24 cellular contexts compared by ENCODE assay signal in genomic region chr1:27973771-27974452, GRCh38. TPM values are rescaled to one million over a fixed set of nuclear protein-coding genes. Genes with fewer than 3 reads are reported as not detected.
DNase-seq lines count a peak whose midpoint lies in the region; ATAC-seq and TF ChIP-seq lines count a peak whose summit lies in the region.
"Had no signal": no experiment of that assay in that cellular context is flagged by ENCODE, and none has a peak within 500 bp of the region (broad histone marks: within the 10 kb centered on the region; RNA-seq: fewer than 3 reads in every experiment).

No MANE protein-coding gene starts in this region.

- H3K9me3 Mint-ChIP-seq in MCF 10A (ENCODE audit: unreplicated experiment) = no peaks in the 10 kb centered on the region
- H3K9me3 Mint-ChIP-seq: mesothelial cell of epicardium had no signal

- H3K9me3 ChIP-seq in breast epithelium = no peaks in the 10 kb centered on the region
- H3K9me3 ChIP-seq: neutrophil, testis, uterus had no signal

- no peak for ATAC-seq in GM19455 (IDR thresholded peaks at IDR 0.05; ENCODE audit: unreplicated experiment)
- ATAC-seq in HG03196 (IDR thresholded peaks at IDR 0.05; ENCODE audit: unreplicated experiment) = no peak
- ATAC-seq: left lobe of liver had no signal

- H3K36me3 ChIP-seq in breast epithelium = no peaks in the 10 kb centered on the region
- H3K36me3 ChIP-seq: uterus had no signal

- H3K4me3 Mint-ChIP-seq in MCF 10A (ENCODE audit: unreplicated experiment) = no peak overlapping the region
- H3K4me3 Mint-ChIP-seq: mesothelial cell of epicardium had no signal

- POLR2A ChIA-PET in MCF 10A (lab: Yijun Ruan, JAX) = interaction anchor here (0.5 to 1.3 kb wide), 4 partner anchors 12 to 116 kb away, joined by 3 to 4 read pairs (median 3); no protein-coding TSS in a partner anchor

- H3K27ac ChIP-seq in breast epithelium (peak overlapping the region in 1 of 2 donors; percentile 29), VCaP (0 out of 2 replicates have a peak overlapping the region, but pooled peaks have one; percentile 8), substantia nigra (ENCODE audit: low read depth, low read length, poor library complexity, severe bottlenecking) (peak overlapping the region; percentile 72)
- H3K27ac ChIP-seq: neutrophil, testis, uterus had no signal

- DNase-seq in MCF 10A (ENCODE audit: unreplicated experiment) (no peak), breast epithelium (ENCODE audit: low spot score in 2 of 2) (no peak), medulla oblongata (ENCODE audit: extremely low spot score) (peak; percentile 64), substantia nigra (lab: John Stamatoyannopoulos, UW) (peak in 8 of 49 donors; percentile 18 to 57 (median 24)), NCI-H748 treated with DMSO at 0.1 percent for 48 hours (lab: John Stamatoyannopoulos, UW) (no peak)
- DNase-seq: activated effector memory CD4-positive, alpha-beta T cell treated with anti-CD3 and anti-CD28 coated beads, Interleukin-2, amount 50 U/mL, for 16 hours; Calu3; DND-41; effector CD4-positive, alpha-beta T cell; foreskin fibroblast; GOT3; Kasumi-1; NCI-H1092; NCI-H187 treated with DMSO at 0.1 percent for 48 hours; stimulated activated CD4-positive, alpha-beta T cell treated with anti-CD3 and anti-CD28 coated beads, Interleukin-2, amount 100 ng/mL, for 24 hours; testis; uterus had no signal

- no peaks in the 10 kb centered on the region for H3K27me3 Mint-ChIP-seq in MCF 10A (ENCODE audit: insufficient read depth, unreplicated experiment)

- intact Hi-C loops in MCF 10A (cut with micrococcal nuclease) = no loop called here
- intact Hi-C loops in breast epithelium (cut with DNase I; ENCODE audit: low total_unique reads) = no loop called here

- peaks cover 11% of the 10 kb centered on the region for H3K4me1 Mint-ChIP-seq in MCF 10A (ENCODE audit: insufficient read depth, unreplicated experiment)

- CTCF ChIA-PET in MCF 10A (lab: Yijun Ruan, JAX) = interaction anchor here (0.6 to 1.7 kb wide), 6 partner anchors 14 to 514 kb away, joined by 3 to 11 read pairs (median 4); no protein-coding TSS in a partner anchor

- TF ChIP-seq CTCF in MCF 10A (IDR thresholded peaks at IDR 0.05; ENCODE audit: unreplicated experiment) (no peak), breast epithelium (IDR thresholded peaks at IDR 0.05) (no peak), VCaP (conservative IDR thresholded peaks at IDR 0.05) (no peak)

- H3K4me1 ChIP-seq in breast epithelium = peaks cover 0 to 9% of the 10 kb centered on the region in 2 donors
- H3K4me1 ChIP-seq: uterus had no signal

- peak overlapping the region; percentile 27 for H3K27ac Mint-ChIP-seq in MCF 10A (ENCODE audit: low read depth, unreplicated experiment)
- H3K27ac Mint-ChIP-seq: mesothelial cell of epicardium had no signal

- H3K36me3 Mint-ChIP-seq in MCF 10A (ENCODE audit: insufficient read depth, unreplicated experiment) = peaks cover 45% of the 10 kb centered on the region

- no peak overlapping the region for H3K4me3 ChIP-seq in breast epithelium
- H3K4me3 ChIP-seq: smooth muscle cell, testis, uterus had no signal

- no peak for TF ChIP-seq POLR2A in breast epithelium (IDR thresholded peaks at IDR 0.05)

- no TSS peak for BruUV-seq in MCF 10A (replicated peaks; lab: Mats Ljungman, UMichigan)

- no peaks in the 10 kb centered on the region for H3K27me3 ChIP-seq in breast epithelium
- H3K27me3 ChIP-seq: neutrophil, testis, uterus had no signal

RNA-seq across cellular contexts. Expression of gene XKR8, which starts 14.1 kb away (rescaled TPM):
- 2.8 and 4.0 TPM in 2 replicates for total RNA-seq in MCF 10A (2022)
- total RNA-seq in breast epithelium = 1 to 10 TPM; 4.2 to 6.9 (median 5.6) TPM

RNA-seq across cellular contexts. Expression of gene SMPDL3B, which starts 39.1 kb away (rescaled TPM):
- total RNA-seq in MCF 10A (2022) (2.6 and 4.0 TPM in 2 replicates), breast epithelium (10 to 100 TPM in 2 of 3 donors, not detected in 1; 13.8 to 14.9 TPM)
- total RNA-seq: smooth muscle cell had no signal

RNA-seq across cellular contexts. Expression of gene RPA2, which starts 59.5 kb away (rescaled TPM):
- total RNA-seq in MCF 10A (2022) = 22.3 and 25.7 TPM in 2 replicates
- total RNA-seq in breast epithelium = 10 to 100 TPM; 35.8 to 42.3 (median 39.0) TPM
